In the genomic region with DNA sequence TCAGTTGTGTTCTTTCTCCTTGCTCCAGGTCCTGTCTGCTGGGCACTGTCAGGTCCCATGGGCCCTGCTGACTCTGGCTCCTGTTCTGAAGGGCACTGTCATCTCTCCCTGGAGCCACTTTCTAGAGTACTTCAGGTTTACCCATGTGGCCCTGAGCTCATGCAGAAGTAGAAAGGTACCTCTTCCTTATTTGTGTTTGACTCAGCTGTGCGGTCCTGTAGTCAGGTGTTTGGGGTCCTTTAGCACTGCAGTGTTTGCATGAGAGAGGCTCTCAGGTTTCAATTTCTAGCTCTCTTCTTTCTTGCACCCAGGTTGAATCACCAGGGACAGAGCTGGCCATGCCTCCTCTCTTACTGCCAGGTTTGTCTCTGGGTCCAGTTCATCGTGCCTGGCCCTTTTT, we compare ENCODE assay signal across 22 cellular contexts.
DNase-seq lines count a peak whose midpoint lies in the region; ATAC-seq, FAIRE-seq and TF ChIP-seq lines count a peak whose summit lies in the region.
"Had no signal": no experiment of that assay in that cellular context is flagged by ENCODE, and none has a peak within 500 bp of the region (broad histone marks: within the 10 kb centered on the region; RNA-seq: fewer than 3 reads in every experiment).

No MANE protein-coding gene starts in this region.

- no peaks in the 10 kb centered on the region for H3K9me3 ChIP-seq in psoas muscle
- H3K9me3 ChIP-seq: MG63, SK-N-SH, tibial nerve had no signal

- H3K27ac ChIP-seq in psoas muscle: peak overlapping the region; percentile 49
- H3K27ac ChIP-seq: foreskin keratinocyte, tibial nerve had no signal

- 62 to 87% (median 70%) methylated on average over 2 of the region's 2 CpGs for WGBS in psoas muscle, 3 donors

- FAIRE-seq in GM19239 (lab: Jason Lieb, UNC): no peak
- FAIRE-seq: astrocyte, islet of Langerhans, small intestine had no signal

- H3K36me3 ChIP-seq in psoas muscle (ENCODE audit: insufficient read depth in 1 of 2, low read depth in 1 of 2): no peaks in the 10 kb centered on the region
- H3K36me3 ChIP-seq: MG63, tibial nerve had no signal

- no peaks in the 10 kb centered on the region for H3K27me3 ChIP-seq in psoas muscle (ENCODE audit: insufficient read depth in 3 of 3, low read length in 2 of 3)
- H3K27me3 ChIP-seq: foreskin keratinocyte, MG63, tibial nerve had no signal

- H3K4me3 ChIP-seq in psoas muscle: no peak overlapping the region
- H3K4me3 ChIP-seq: MG63, tibial nerve had no signal

- TF ChIP-seq CTCF in psoas muscle (IDR thresholded peaks at IDR 0.05): no peak

- ATAC-seq in GM19351 (IDR thresholded peaks at IDR 0.05; ENCODE audit: unreplicated experiment) (peak; percentile 75), GM21717 (IDR thresholded peaks at IDR 0.05; ENCODE audit: unreplicated experiment) (peak; percentile 78), psoas muscle (no peak), HG02840 (IDR thresholded peaks at IDR 0.05; ENCODE audit: low FRiP score, unreplicated experiment) (no peak), HG02981 (IDR thresholded peaks at IDR 0.05; ENCODE audit: unreplicated experiment) (no peak)
- ATAC-seq: foreskin keratinocyte had no signal

- H3K4me1 ChIP-seq in psoas muscle: peaks cover 56% of the 10 kb centered on the region
- H3K4me1 ChIP-seq: foreskin keratinocyte, tibial nerve had no signal

- intact Hi-C loops in psoas muscle (cut with DNase I): no loop called here

- DNase-seq in NCI-H2029 treated with DMSO at 0.1 percent for 48 hours (lab: John Stamatoyannopoulos, UW) (peak; percentile 36), psoas muscle (no peak), GM19239 (ENCODE audit: insufficient read length, low spot score) (no peak)
- DNase-seq: activated B cell treated with CpG ODN at 0.5 μM for 24 hours; activated CD4-positive, alpha-beta memory T cell treated with anti-CD3 and anti-CD28 coated beads, Interleukin-2, amount 10 ng/mL, durations not matched to agents 7 days and 5 days; EL; erythroblast; foreskin keratinocyte; HCEC 1CT; hippocampal formation; MG63; NCI-H146; NCI-H446; SK-N-SH; small intestine had no signal

Comparison
In these comparisons a context has a peak if more than half of its experiments do, and no peak if none do; other contexts are left out.
1. ATAC-seq: peak in GM19351 (single experiment) and GM21717 (single experiment); none in psoas muscle (0 of 4), HG02840 (single experiment) and HG02981 (single experiment).